8 cellular contexts compared by ENCODE assay signal in the genomic region with DNA sequence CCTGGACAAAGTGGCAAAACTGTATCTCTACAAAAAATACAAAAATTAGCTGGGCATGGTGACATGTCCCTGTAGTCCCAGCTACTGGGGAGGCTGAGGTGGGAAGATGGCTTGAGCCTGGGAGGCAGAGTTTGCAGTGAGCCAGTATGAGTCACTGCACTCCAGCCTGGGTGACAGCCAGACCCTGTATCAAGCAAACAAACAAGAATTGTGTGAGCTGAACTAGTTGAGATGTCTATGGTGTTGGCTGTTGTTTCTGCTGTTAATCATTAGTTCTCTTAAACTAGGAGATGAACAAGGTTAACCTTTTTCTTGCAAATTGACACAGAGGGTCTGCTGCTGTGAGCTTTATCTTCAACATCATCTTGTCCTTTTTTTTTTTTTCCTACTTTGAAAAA.
DNase-seq lines count a peak whose midpoint lies in the region; ATAC-seq and TF ChIP-seq lines count a peak whose summit lies in the region.

No MANE protein-coding gene starts in this region.

- H3K27ac ChIP-seq in VCaP: peak overlapping the region; percentile 85

- no peak for TF ChIP-seq CTCF in VCaP (conservative IDR thresholded peaks at IDR 0.05)

- no peak for ATAC-seq in HG03571 (IDR thresholded peaks at IDR 0.05; ENCODE audit: unreplicated experiment)

- peak; percentile 27 for DNase-seq in stimulated activated CD4-positive, alpha-beta T cell treated with anti-CD3 and anti-CD28 coated beads, Interleukin-4, amount 100 ng/mL, for 24 hours
- no peak for DNase-seq in stimulated activated CD4-positive, alpha-beta T cell treated with anti-CD3 and anti-CD28 coated beads, Interleukin-4, amount 100 ng/mL, for 1 hour
- peak; percentile 61 for DNase-seq in glomerular visceral epithelial cell (ENCODE audit: extremely low spot score)
- DNase-seq in SIG-M5 treated with dmso at 0.1 percent for 504 hours (lab: John Stamatoyannopoulos, UW; ENCODE audit: unreplicated experiment): no peak
- DNase-seq in T-helper 2 cell: no peak
- no peak for DNase-seq in iPS-NIHi7 (ENCODE audit: extremely low spot score)

Comparison
In these comparisons a context has a peak if more than half of its experiments do, and no peak if none do; other contexts are left out.
1. DNase-seq: peak in stimulated activated CD4-positive, alpha-beta T cell treated with anti-CD3 and anti-CD28 coated beads, Interleukin-4, amount 100 ng/mL, for 24 hours (single experiment) and glomerular visceral epithelial cell (single experiment); none in stimulated activated CD4-positive, alpha-beta T cell treated with anti-CD3 and anti-CD28 coated beads, Interleukin-4, amount 100 ng/mL, for 1 hour (single experiment), SIG-M5 treated with dmso at 0.1 percent for 504 hours (single experiment), T-helper 2 cell (0 of 5) and iPS-NIHi7 (single experiment).